8 cellular contexts compared by ENCODE assay signal in genomic region chrX:39133971-39134370, GRCh38.
DNase-seq lines count a peak whose midpoint lies in the region; ATAC-seq lines count a peak whose summit lies in the region.

No MANE protein-coding gene starts in this region.

- H3K27ac Mint-ChIP-seq in activated naive CD8-positive, alpha-beta T cell treated with anti-CD3 and anti-CD28 coated beads for 36 hours: no peak overlapping the region

- H3K4me1 Mint-ChIP-seq in activated naive CD8-positive, alpha-beta T cell treated with anti-CD3 and anti-CD28 coated beads for 36 hours: no peaks in the 10 kb centered on the region

- no peak overlapping the region for H3K4me3 Mint-ChIP-seq in activated naive CD8-positive, alpha-beta T cell treated with anti-CD3 and anti-CD28 coated beads for 36 hours

- peak; percentile 61 for DNase-seq in activated effector memory CD4-positive, alpha-beta T cell treated with anti-CD3 and anti-CD28 coated beads, Interleukin-2, amount 50 U/mL, for 16 hours
- no peak for DNase-seq in activated effector memory CD4-positive, alpha-beta T cell treated with Interleukin-2 at 50 U/mL for 16 hours
- DNase-seq in M059J (ENCODE audit: low read depth) (peak; percentile 7), cerebellar cortex (ENCODE audit: low spot score) (no peak)
- DNase-seq in activated naive CD8-positive, alpha-beta T cell treated with anti-CD3 and anti-CD28 coated beads for 36 hours: peak; percentile 4
- peak; percentile 13 for DNase-seq in stimulated activated naive CD8-positive, alpha-beta T cell treated with anti-CD3 and anti-CD28 coated beads, Interleukin-15, Interleukin-2, amounts not matched to agents 100 U/mL and 50 U/mL, for 24 hours

- no peaks in the 10 kb centered on the region for H3K9me3 Mint-ChIP-seq in activated naive CD8-positive, alpha-beta T cell treated with anti-CD3 and anti-CD28 coated beads for 36 hours

- H3K27me3 Mint-ChIP-seq in activated naive CD8-positive, alpha-beta T cell treated with anti-CD3 and anti-CD28 coated beads for 36 hours: no peaks in the 10 kb centered on the region

- ATAC-seq in stimulated activated naive CD8-positive, alpha-beta T cell treated with anti-CD3 and anti-CD28 coated beads, Interleukin-15, Interleukin-2, amounts not matched to agents 100 U/mL and 50 U/mL, for 24 hours: no peak
- ATAC-seq in GM18873 (IDR thresholded peaks at IDR 0.05; ENCODE audit: low FRiP score, unreplicated experiment) (no peak), HG02588 (IDR thresholded peaks at IDR 0.05; ENCODE audit: unreplicated experiment) (no peak)

- no peaks in the 10 kb centered on the region for H3K36me3 Mint-ChIP-seq in activated naive CD8-positive, alpha-beta T cell treated with anti-CD3 and anti-CD28 coated beads for 36 hours

Comparison
In these comparisons a context has a peak if more than half of its experiments do, and no peak if none do; other contexts are left out.
1. DNase-seq: peak in activated effector memory CD4-positive, alpha-beta T cell treated with anti-CD3 and anti-CD28 coated beads, Interleukin-2, amount 50 U/mL, for 16 hours (single experiment), M059J (single experiment), activated naive CD8-positive, alpha-beta T cell treated with anti-CD3 and anti-CD28 coated beads for 36 hours (single experiment) and stimulated activated naive CD8-positive, alpha-beta T cell treated with anti-CD3 and anti-CD28 coated beads, Interleukin-15, Interleukin-2, amounts not matched to agents 100 U/mL and 50 U/mL, for 24 hours (single experiment); none in activated effector memory CD4-positive, alpha-beta T cell treated with Interleukin-2 at 50 U/mL for 16 hours (single experiment) and cerebellar cortex (single experiment).